8 cellular contexts compared by ENCODE assay signal in genomic region chr7:65508581-65509367, GRCh38.
DNase-seq lines count a peak whose midpoint lies in the region; ATAC-seq, FAIRE-seq and TF ChIP-seq lines count a peak whose summit lies in the region.
"Not testable (repeated sequence)": the region's sequence is repeated elsewhere in the genome, so short reads cannot be mapped to it uniquely, and the experiment has no call there.

No MANE protein-coding gene starts in this region.

- not testable (repeated sequence) for H3K27ac Mint-ChIP-seq in Calu3 (ENCODE audit: unreplicated experiment)

- H3K9ac ChIP-seq in SK-N-MC (ENCODE audit: insufficient read length) (peak overlapping the region; percentile 43), HepG2 (ENCODE audit: insufficient read depth, low read depth, low read length) (peak overlapping the region; percentile 74)

- not testable (repeated sequence) for BruUV-seq in Calu3 (replicated peaks; lab: Mats Ljungman, UMichigan); HepG2 (replicated peaks; lab: Mats Ljungman, UMichigan)

- intact Hi-C loops in Calu3 (cut with micrococcal nuclease; ENCODE audit: unreplicated experiment); esophagus squamous epithelium (cut with DNase I); HepG2 (cut with micrococcal nuclease; ENCODE audit: unreplicated experiment); prostate gland (cut with DNase I); transverse colon (cut with DNase I; ENCODE audit: low total_unique reads): not testable (repeated sequence)

- not testable (repeated sequence) for H3K27ac ChIP-seq in SK-N-MC, esophagus squamous epithelium, prostate gland, transverse colon
- peak overlapping the region; percentile 49 for H3K27ac ChIP-seq in HepG2 (ENCODE audit: extremely low read length, insufficient read depth, low read length)

- peak overlapping the region; percentile 66 for H3K4me3 Mint-ChIP-seq in Calu3 (ENCODE audit: low read depth, unreplicated experiment)

- POLR2A ChIA-PET in HepG2 (lab: Yijun Ruan, JAX) = interaction anchor here (0.8 to 1.0 kb wide), 2 partner anchors 28 to 39 kb away, joined by 3 to 4 read pairs; no protein-coding TSS in a partner anchor

- H3K36me3 ChIP-seq in SK-N-MC (ENCODE audit: insufficient read depth, low read length); esophagus squamous epithelium; HepG2 (replicated peaks in 1 of 2; ENCODE audit: control insufficient read depth in 1 of 2, insufficient read depth in 2 of 2, low read length in 2 of 2); prostate gland; transverse colon: not testable (repeated sequence)

- CTCF ChIA-PET in Calu3 (lab: Charles Lee) = interaction anchor here (0.7 kb wide), 1 partner anchor 842 kb away, joined by 6 read pairs; no protein-coding TSS in a partner anchor
- CTCF ChIA-PET in HepG2 (lab: Yijun Ruan, JAX; ENCODE audit: low intra/inter-chr PET ratio, low total read pairs) = not testable (repeated sequence)

- H3K4me2 ChIP-seq in HepG2 (ENCODE audit: low read depth, low read length) = peak overlapping the region; percentile 80

- not testable (repeated sequence) for FAIRE-seq in HepG2 (lab: Jason Lieb, UNC)

- H3K4me1 Mint-ChIP-seq in Calu3 (ENCODE audit: low read depth, unreplicated experiment) = not testable (repeated sequence)

- not testable (repeated sequence) for H2AFZ ChIP-seq in HepG2 (ENCODE audit: low read length)

- not testable (repeated sequence) for DNase-seq in Calu3; LNCaP clone FGC (ENCODE audit: low read depth); SK-N-MC (ENCODE audit: low read depth, low spot score); astrocyte of the spinal cord (ENCODE audit: low read depth, low spot score); esophagus squamous epithelium (lab: John Stamatoyannopoulos, UW); HepG2 (ENCODE audit: low spot score); prostate gland (ENCODE audit: low spot score); transverse colon

- not testable (repeated sequence) for TF ChIP-seq EP300 in HepG2 (IDR thresholded peaks at IDR 0.05; ENCODE audit: low read depth in 2 of 2, low read length in 2 of 2); HepG2 (CRISPR knock-in tag; IDR thresholded peaks at IDR 0.05; ENCODE audit: borderline replicate concordance); transverse colon (IDR thresholded peaks at IDR 0.05; ENCODE audit: low read depth)

- not testable (repeated sequence) for TF ChIP-seq CTCF in Calu3 (IDR thresholded peaks at IDR 0.05; ENCODE audit: unreplicated experiment); LNCaP clone FGC (IDR thresholded peaks at IDR 0.05; ENCODE audit: control insufficient read depth, extremely low read depth, insufficient read depth); astrocyte of the spinal cord (IDR thresholded peaks at IDR 0.05; ENCODE audit: low read depth, low read length); esophagus squamous epithelium (IDR thresholded peaks at IDR 0.05); HepG2 (CRISPR knock-in tag; IDR thresholded peaks at IDR 0.05); prostate gland (IDR thresholded peaks at IDR 0.05); transverse colon (IDR thresholded peaks at IDR 0.05)

- H3K9me3 Mint-ChIP-seq in Calu3 (ENCODE audit: low read depth, unreplicated experiment) = not testable (repeated sequence)

- 0 out of 2 replicates have a peak, but pooled peaks have one; percentile 13 for TF ChIP-seq RAD21 in HepG2 (CRISPR knock-in tag; IDR thresholded peaks at IDR 0.05)

- not testable (repeated sequence) for TF ChIP-seq POLR2A in esophagus squamous epithelium (IDR thresholded peaks at IDR 0.05); HepG2 (IDR thresholded peaks at IDR 0.05; ENCODE audit: insufficient read depth in 1 of 2, low read depth in 2 of 2, low read length in 2 of 2); prostate gland (IDR thresholded peaks at IDR 0.05); transverse colon (IDR thresholded peaks at IDR 0.05)

- H3K9me3 ChIP-seq in SK-N-MC (ENCODE audit: low read depth, low read length); esophagus squamous epithelium; HepG2 (ENCODE audit: low read length); prostate gland; transverse colon: not testable (repeated sequence)

- H3K27me3 Mint-ChIP-seq in Calu3 (ENCODE audit: unreplicated experiment) = peaks cover 20% of the 10 kb centered on the region

- H4K20me1 ChIP-seq in HepG2 (ENCODE audit: insufficient read depth, low read length) = not testable (repeated sequence)

- H3K4me3 ChIP-seq in LNCaP clone FGC (ENCODE audit: low read depth, low read length) = peak overlapping the region; percentile 35; the same call in 1 of the 2 replicates
- H3K4me3 ChIP-seq in SK-N-MC = peak overlapping the region; percentile 79
- H3K4me3 ChIP-seq in astrocyte of the spinal cord (ENCODE audit: low read depth, low read length) = peak overlapping the region; percentile 20
- peak overlapping the region; percentile 29 to 60 (median 47) for H3K4me3 ChIP-seq in esophagus squamous epithelium
- H3K4me3 ChIP-seq in HepG2 (replicated peaks in 1 of 3; ENCODE audit: insufficient read depth in 1 of 3, low read depth in 2 of 3, low read length in 3 of 3) = peak overlapping the region; percentile 63 to 96 (median 79); a peak in 5 of 6 replicates
- H3K4me3 ChIP-seq in prostate gland = peak overlapping the region; percentile 26 to 28
- peak overlapping the region; percentile 19 to 69 (median 42) for H3K4me3 ChIP-seq in transverse colon

- peak; percentile 88 for ATAC-seq in HepG2

- in situ Hi-C loops in astrocyte of the spinal cord (cut with HindIII; ENCODE audit: low sequenced_read_pairs); HepG2 (cut with HindIII; ENCODE audit: extremely low pct_ligation_motif_present, low pct_unique_long_range_greater_than_20kb); transverse colon (cut with MboI; ENCODE audit: low pct_ligation_motif_present in 1 of 4, low pct_unique_long_range_greater_than_20kb in 1 of 4, low sequenced_read_pairs in 3 of 4): not testable (repeated sequence)

- H3K27me3 ChIP-seq in esophagus squamous epithelium (peaks cover 0 to 38% (median 9%) of the 10 kb centered on the region in 4 donors), transverse colon (peaks cover 35% of the 10 kb centered on the region)
- not testable (repeated sequence) for H3K27me3 ChIP-seq in HepG2 (ENCODE audit: control insufficient read depth in 1 of 2, insufficient read depth in 2 of 2, low read length in 2 of 2); prostate gland (replicated peaks; ENCODE audit: insufficient read depth)

- H3K79me2 ChIP-seq in HepG2 (ENCODE audit: insufficient read depth, low read length) = not testable (repeated sequence)

- H3K4me1 ChIP-seq in esophagus squamous epithelium = peaks cover 0 to 19% (median 0%) of the 10 kb centered on the region in 3 donors
- H3K4me1 ChIP-seq in HepG2 (ENCODE audit: insufficient read depth, low read length); prostate gland (replicated peaks): not testable (repeated sequence)
- H3K4me1 ChIP-seq in transverse colon = peaks cover 0 to 14% (median 7%) of the 10 kb centered on the region in 4 donors

- WGBS in esophagus squamous epithelium, 2 donors = 0 to 2% methylated on average over 9 to 28 of the region's 85 CpGs
- 3% methylated on average over 39 of the region's 85 CpGs for WGBS in HepG2 (ENCODE audit: low lambda C conversion rate)
- 4% methylated on average over 52 of the region's 85 CpGs for whole genome bisulfite sequencing in prostate gland
- 1% methylated on average over 43 of the region's 85 CpGs; no CpG with 5 or more reads in 1 of the 2 donors for WGBS in transverse colon (ENCODE audit: low coverage in 1 of 2), 2 donors

- not testable (repeated sequence) for H3K36me3 Mint-ChIP-seq in Calu3 (ENCODE audit: insufficient read depth, unreplicated experiment)

TF ChIP-seq in HepG2, 621 proteins besides CTCF, POLR2A, EP300 and RAD21:
- peak; percentile 23 for TF ChIP-seq ZNF687 (CRISPR knock-in tag; IDR thresholded peaks at IDR 0.05)

Comparison
In these comparisons a context has a peak if more than half of its experiments do, and no peak if none do; other contexts are left out.
1. H3K4me3 ChIP-seq: peak in every context shown above with its lines; median percentile 79 in SK-N-MC; 79 in HepG2; 47 in esophagus squamous epithelium; 42 in transverse colon; 35 in LNCaP clone FGC; 27 in prostate gland; 20 in astrocyte of the spinal cord.